Comparison of ENCODE assay signal across 9 cellular contexts in genomic region chr15:76337739-76338554, GRCh38. TPM values are rescaled to one million over a fixed set of nuclear protein-coding genes. Genes with fewer than 3 reads are reported as not detected.
DNase-seq lines count a peak whose midpoint lies in the region; ATAC-seq and TF ChIP-seq lines count a peak whose summit lies in the region.
"Had no signal": no experiment of that assay in that cellular context is flagged by ENCODE, and none has a peak within 500 bp of the region (broad histone marks: within the 10 kb centered on the region; RNA-seq: fewer than 3 reads in every experiment).

No MANE protein-coding gene starts in this region.

- no peak for TF ChIP-seq CTCF in A673 (conservative IDR thresholded peaks at IDR 0.05; ENCODE audit: low read depth, low read length)

- intact Hi-C loops in A673 (cut with micrococcal nuclease; ENCODE audit: unreplicated experiment) (loop anchor here (10.0 kb wide), 1 partner anchor 507 kb away; no protein-coding TSS in a partner anchor), sciatic nerve (cut with DNase I) (no loop called here)
- intact Hi-C loops in activated CD4-positive, alpha-beta memory T cell treated with anti-CD3 and anti-CD28 coated beads for 36 hours (cut with micrococcal nuclease), result loop anchor here (2.0 to 10.0 kb wide), 2 partner anchors 27 to 153 kb away; partner anchors contain the start of gene ETFA

- CTCF ChIA-PET in A673 (lab: Charles Lee), result interaction anchor here (0.6 kb wide), 1 partner anchor 54 kb away, joined by 4 read pairs; no protein-coding TSS in a partner anchor
- CTCF ChIA-PET in activated CD4-positive, alpha-beta memory T cell treated with anti-CD3 and anti-CD28 coated beads for 36 hours (lab: Charles Lee), result no interaction called here

- no peak overlapping the region for H3K27ac ChIP-seq in A673 (ENCODE audit: low read depth, low read length, poor library complexity, severe bottlenecking)

- H3K4me3 ChIP-seq in A673 (ENCODE audit: low read depth, low read length, poor library complexity, severe bottlenecking), result peak overlapping the region; percentile 48
- peak overlapping the region; percentile 54 for H3K4me3 ChIP-seq in HAP-1

- H3K9me3 ChIP-seq in A673 (ENCODE audit: low read depth, low read length, poor library complexity, severe bottlenecking) (no peaks in the 10 kb centered on the region), HAP-1 (peaks cover 4% of the 10 kb centered on the region)

- no TSS peak for BruUV-seq in A673 (replicated peaks; lab: Mats Ljungman, UMichigan)

- peaks cover 54% of the 10 kb centered on the region for H3K4me1 Mint-ChIP-seq in activated CD4-positive, alpha-beta memory T cell treated with anti-CD3 and anti-CD28 coated beads for 36 hours (ENCODE audit: low read depth)

- H3K27me3 Mint-ChIP-seq in activated CD4-positive, alpha-beta memory T cell treated with anti-CD3 and anti-CD28 coated beads for 36 hours, result peaks cover 69% of the 10 kb centered on the region

- POLR2A ChIA-PET in A673 (lab: Charles Lee; ENCODE audit: low non-redundant PET), result no interaction called here
- POLR2A ChIA-PET in activated CD4-positive, alpha-beta memory T cell treated with anti-CD3 and anti-CD28 coated beads for 36 hours (lab: Charles Lee), result no interaction called here

- peak overlapping the region; percentile 14 for H3K4me3 Mint-ChIP-seq in activated CD4-positive, alpha-beta memory T cell treated with anti-CD3 and anti-CD28 coated beads for 36 hours

- peaks cover 35% of the 10 kb centered on the region for H3K4me1 ChIP-seq in A673 (ENCODE audit: insufficient read depth, low read length, poor library complexity, severe bottlenecking)
- peaks cover 18% of the 10 kb centered on the region for H3K4me1 ChIP-seq in HAP-1

- in situ Hi-C loops in HAP-1 (cut with MboI; ENCODE audit: low sequenced_read_pairs), result no loop called here

- H3K27ac Mint-ChIP-seq in activated CD4-positive, alpha-beta memory T cell treated with anti-CD3 and anti-CD28 coated beads for 36 hours, result no peak overlapping the region

- no peaks in the 10 kb centered on the region for H3K36me3 Mint-ChIP-seq in activated CD4-positive, alpha-beta memory T cell treated with anti-CD3 and anti-CD28 coated beads for 36 hours

- no peak for DNase-seq in A673 (ENCODE audit: low spot score)
- DNase-seq in HAP-1 (ENCODE audit: low spot score in 2 of 2), result peak in 1 of 2 experiments; percentile 66
- DNase-seq in activated CD4-positive, alpha-beta memory T cell treated with anti-CD3 and anti-CD28 coated beads for 36 hours, result no peak
- peak; percentile 64 for DNase-seq in left kidney (ENCODE audit: low read depth, low spot score)
- no peak for DNase-seq in sciatic nerve (ENCODE audit: low spot score)
- no peak for DNase-seq in NCI-H1694 (lab: John Stamatoyannopoulos, UW)
- DNase-seq: NCI-H1694 treated with DMSO at 0.1 percent for 48 hours had no signal

- no peaks in the 10 kb centered on the region for H3K9me3 Mint-ChIP-seq in activated CD4-positive, alpha-beta memory T cell treated with anti-CD3 and anti-CD28 coated beads for 36 hours

- H3K27me3 ChIP-seq in A673 (replicated peaks; ENCODE audit: insufficient read depth, low read depth, low read length, poor library complexity) (peaks cover 54% of the 10 kb centered on the region), HAP-1 (ENCODE audit: low read depth) (no peaks in the 10 kb centered on the region)

- ATAC-seq in sciatic nerve, result no peak
- ATAC-seq in HG03039 (IDR thresholded peaks at IDR 0.05; ENCODE audit: unreplicated experiment), result no peak
- ATAC-seq in HG03139 (IDR thresholded peaks at IDR 0.05; ENCODE audit: unreplicated experiment), result no peak

- H3K36me3 ChIP-seq in A673 (ENCODE audit: insufficient read depth, low read length, poor library complexity, severe bottlenecking) (no peaks in the 10 kb centered on the region), HAP-1 (replicated peaks) (peaks cover 40% of the 10 kb centered on the region)

RNA-seq across cellular contexts. Expression of gene ISL2, which starts 1.4 kb away (rescaled TPM):
- 3.8 and 5.5 TPM in 2 replicates for total RNA-seq in A673 (2021)
- total RNA-seq in activated CD4-positive, alpha-beta memory T cell treated with anti-CD3 and anti-CD28 coated beads for 36 hours, result under 1 TPM; 0.15 to 0.19 TPM
- total RNA-seq in sciatic nerve, result 0.31 TPM

RNA-seq across cellular contexts. Expression of gene ETFA, which starts 26.7 kb away (rescaled TPM):
- total RNA-seq in A673 (2021) (133 and 137 TPM in 2 replicates), sciatic nerve (84.8 TPM)
- total RNA-seq in activated CD4-positive, alpha-beta memory T cell treated with anti-CD3 and anti-CD28 coated beads for 36 hours, result 100 to 1,000 TPM; 169 to 173 TPM
